Comparison of ENCODE assay signal across 1 cellular context in genomic region chr20:10433014-10433622, GRCh38.
TF ChIP-seq lines count a peak whose summit lies in the region.

No MANE protein-coding gene starts in this region.

TF ChIP-seq in H1, 55 proteins besides CTCF, POLR2A, EP300 and RAD21 (continued from another document):
- no peak for TF ChIP-seq CHD1 (IDR thresholded peaks at IDR 0.05; ENCODE audit: low read depth, low read length)
- TF ChIP-seq MAX (IDR thresholded peaks at IDR 0.05): no peak
- TF ChIP-seq JUND (IDR thresholded peaks at IDR 0.05; ENCODE audit: low read length): no peak
- no peak for TF ChIP-seq MAFK (IDR thresholded peaks at IDR 0.05; ENCODE audit: low read depth, low read length)
- TF ChIP-seq CREB1 (IDR thresholded peaks at IDR 0.05): no peak
- TF ChIP-seq CBX5 (IDR thresholded peaks at IDR 0.05; ENCODE audit: low read depth, low read length): no peak
- TF ChIP-seq PHF8 (conservative IDR thresholded peaks at IDR 0.05; ENCODE audit: low read depth, low read length): no peak
- TF ChIP-seq POU5F1 (IDR thresholded peaks at IDR 0.05; ENCODE audit: low read depth, low read length): no peak
- TF ChIP-seq CTBP2 (IDR thresholded peaks at IDR 0.05; ENCODE audit: borderline replicate concordance, insufficient read depth, insufficient read length, low read length): no peak
- TF ChIP-seq CHD7 (IDR thresholded peaks at IDR 0.05; ENCODE audit: insufficient replicate concordance, low read length): no peak
- TF ChIP-seq HDAC2 (IDR thresholded peaks at IDR 0.05; ENCODE audit: borderline replicate concordance in 1 of 2, low read depth in 2 of 2, low read length in 2 of 2): no peak
- no peak for TF ChIP-seq USF2 (IDR thresholded peaks at IDR 0.05; ENCODE audit: low read length)
- no peak for TF ChIP-seq SIRT6 (IDR thresholded peaks at IDR 0.05; ENCODE audit: low read length)
- no peak for TF ChIP-seq ZNF274 (IDR thresholded peaks at IDR 0.05; ENCODE audit: borderline replicate concordance, extremely low read depth, low read length)
- TF ChIP-seq EGR1 (IDR thresholded peaks at IDR 0.05; ENCODE audit: borderline replicate concordance, low read depth, low read length): no peak
- TF ChIP-seq YY1 (IDR thresholded peaks at IDR 0.05; ENCODE audit: low read depth, low read length): no peak
- no peak for TF ChIP-seq NRF1 (IDR thresholded peaks at IDR 0.05; ENCODE audit: low read depth, low read length)
- TF ChIP-seq SP4 (IDR thresholded peaks at IDR 0.05; ENCODE audit: low read length): no peak
- no peak for TF ChIP-seq KDM1A (IDR thresholded peaks at IDR 0.05; ENCODE audit: borderline replicate concordance, low read length)
TF ChIP-seq in H1: peak in this region for 0.
